Comparison of ENCODE assay signal across 8 cellular contexts in genomic region chr2:74198461-74199274, GRCh38. TPM values are rescaled to one million over a fixed set of nuclear protein-coding genes. Genes with fewer than 3 reads are reported as not detected.
DNase-seq lines count a peak whose midpoint lies in the region; ATAC-seq and TF ChIP-seq lines count a peak whose summit lies in the region.

TSS of gene MTHFD2 (plus strand) at chr2:74198615. CDS start at chr2:74198642, 27 bp downstream.

- peak within 1 kb of the TSS; percentile 100 for H3K4me3 Mint-ChIP-seq in type B pancreatic cell

- H3K27ac ChIP-seq in cardiac muscle cell = peak within 1 kb of the TSS; percentile 92

- H3K9me3 ChIP-seq in cardiac muscle cell (ENCODE audit: low read depth) = no peaks in the 10 kb centered on the region

- peaks cover 3% of the 10 kb centered on the region for H3K36me3 Mint-ChIP-seq in type B pancreatic cell

- TF ChIP-seq CTCF in GM12874 (IDR thresholded peaks at IDR 0.05; ENCODE audit: insufficient read depth, low read depth, low read length) = peak; percentile 93
- peak; percentile 76 for TF ChIP-seq CTCF in cardiac muscle cell (IDR thresholded peaks at IDR 0.05; ENCODE audit: low read depth, low read length)
- peak; percentile 87 for TF ChIP-seq CTCF in type B pancreatic cell (conservative IDR thresholded peaks at IDR 0.05)

- H3K4me1 ChIP-seq in cardiac muscle cell (ENCODE audit: low read depth) = peaks cover 6% of the 10 kb centered on the region

- no peaks in the 10 kb centered on the region for H3K27me3 ChIP-seq in cardiac muscle cell

- peak within 1 kb of the TSS; percentile 99 for H3K27ac Mint-ChIP-seq in type B pancreatic cell

- ATAC-seq in HG02763 (IDR thresholded peaks at IDR 0.05; ENCODE audit: unreplicated experiment) = peak; percentile 85

- peak; percentile 91 to 99 (median 97) for DNase-seq in NCI-H1417 (lab: John Stamatoyannopoulos, UW)
- DNase-seq in SW 1271 (lab: John Stamatoyannopoulos, UW) = peak; percentile 93 to 97
- peak; percentile 88 for DNase-seq in activated naive CD8-positive, alpha-beta T cell treated with anti-CD3 and anti-CD28 coated beads, Interleukin-2, amount 50 U/mL, for 16 hours (ENCODE audit: low read depth, low spot score)
- peak; percentile 97 to 99 for DNase-seq in cardiac muscle cell (ENCODE audit: low read depth in 1 of 2, low spot score in 1 of 2)
- peak; percentile 92 for DNase-seq in pons (ENCODE audit: low spot score)
- peak; percentile 95 for DNase-seq in type B pancreatic cell (ENCODE audit: extremely low spot score, unreplicated experiment)

- H3K4me3 ChIP-seq in cardiac muscle cell = peak within 1 kb of the TSS; percentile 67

- no peaks in the 10 kb centered on the region for H3K36me3 ChIP-seq in cardiac muscle cell

- peaks cover 5% of the 10 kb centered on the region for H3K9me3 Mint-ChIP-seq in type B pancreatic cell

- H3K27me3 Mint-ChIP-seq in type B pancreatic cell = peaks cover 8% of the 10 kb centered on the region

- peaks cover 26% of the 10 kb centered on the region for H3K4me1 Mint-ChIP-seq in type B pancreatic cell (ENCODE audit: unreplicated experiment)

RNA-seq across cellular contexts. Expression of gene MTHFD2, which starts in this region (rescaled TPM):
- total RNA-seq in cardiac muscle cell (15.6 and 21.2 TPM in 2 replicates), type B pancreatic cell (ENCODE audit: low replicate concordance) (73.5 and 85.9 TPM in 2 replicates)
- 21.1 and 24.3 TPM in 2 replicates for polyA plus RNA-seq in cardiac muscle cell

Comparison
In these comparisons a context has a peak if more than half of its experiments do, and no peak if none do; other contexts are left out.
1. Peak in every context shown above with its lines: DNase-seq, ATAC-seq, H3K4me3 ChIP-seq and H3K27ac ChIP-seq.